In genomic region chr19:6739884-6740588, GRCh38 we compare ENCODE assay signal across 6 cellular contexts. TPM values are rescaled to one million over a fixed set of nuclear protein-coding genes. Genes with fewer than 3 reads are reported as not detected.
DNase-seq lines count a peak whose midpoint lies in the region; ATAC-seq and TF ChIP-seq lines count a peak whose summit lies in the region.

No MANE protein-coding gene starts in this region.

- no peaks in the 10 kb centered on the region for H3K27me3 Mint-ChIP-seq in CD4-positive, alpha-beta T cell

- H3K9me2 ChIP-seq in PC-9 (ENCODE audit: insufficient read depth), result no peaks in the 10 kb centered on the region

- CTCF ChIA-PET in CD4-positive, alpha-beta T cell (lab: Charles Lee), result interaction anchor here (1.3 to 3.6 kb wide), 3 partner anchors 29 to 123 kb away, joined by 3 to 45 read pairs (median 4); no protein-coding TSS in a partner anchor
- CTCF ChIA-PET in PC-9 (lab: Charles Lee), result no interaction called here

- peaks cover 52% of the 10 kb centered on the region for H3K4me1 ChIP-seq in PC-9 (replicated peaks; ENCODE audit: insufficient read depth)
- H3K4me1 ChIP-seq in fibroblast of lung (ENCODE audit: control insufficient read depth, extremely low read depth, insufficient read depth, low read length), result peaks cover 30% of the 10 kb centered on the region

- H3K27ac ChIP-seq in CD4-positive, alpha-beta T cell (ENCODE audit: low read depth, low read length), result no peak overlapping the region
- H3K27ac ChIP-seq in PC-9 (peak overlapping the region; percentile 61), fibroblast of lung (ENCODE audit: insufficient read depth, low read length) (peak overlapping the region; percentile 64)

- intact Hi-C loops in CD4-positive, alpha-beta T cell (cut with DNase I, micrococcal nuclease), result loop anchor here (1.0 to 5.0 kb wide), 7 partner anchors 13 to 792 kb away; partner anchors contain the start of genes ALKBH7 (in 1 of the 2), CRB3 (in 1 of the 2) and SH2D3A (in 1 of the 2)
- intact Hi-C loops in PC-9 (cut with micrococcal nuclease; ENCODE audit: unreplicated experiment), result loop anchor here (1.0 to 5.0 kb wide), 3 partner anchors 61 to 613 kb away; partner anchors contain the start of gene CRB3

- peak overlapping the region; percentile 56 for H3K4me3 Mint-ChIP-seq in CD4-positive, alpha-beta T cell

- ATAC-seq in CD4-positive, alpha-beta T cell (ENCODE audit: poor library complexity), result no peak

- H3K9me3 ChIP-seq in CD4-positive, alpha-beta T cell (ENCODE audit: control insufficient read depth, low read length), result no peaks in the 10 kb centered on the region
- no peaks in the 10 kb centered on the region for H3K9me3 ChIP-seq in PC-9 (ENCODE audit: insufficient read depth, low read depth)
- no peaks in the 10 kb centered on the region for H3K9me3 ChIP-seq in fibroblast of lung (ENCODE audit: control insufficient read depth, insufficient read depth, low read depth, low read length)

- H3K36me3 Mint-ChIP-seq in CD4-positive, alpha-beta T cell (ENCODE audit: low read depth), result peaks cover 29% of the 10 kb centered on the region

- no peak for DNase-seq in CD4-positive, alpha-beta T cell
- DNase-seq in PC-9, result peak in 1 of 2 experiments; percentile 42
- peak in 1 of 2 donors; percentile 6 for DNase-seq in fibroblast of lung (ENCODE audit: low read depth in 2 of 2)
- peak; percentile 42 for DNase-seq in stimulated activated CD8-positive, alpha-beta memory T cell treated with anti-CD3 and anti-CD28 coated beads, Interleukin-4, amount 100 ng/mL, for 48 hours
- DNase-seq in NK-92 treated with Interleukin-12 subunit alpha and Interleukin-12 subunit beta, amount 100 ng/mL, for 24 hours (lab: John Stamatoyannopoulos, UW), result no peak
- no peak for DNase-seq in foreskin melanocyte

- peak overlapping the region; percentile 14 for H3K27ac Mint-ChIP-seq in CD4-positive, alpha-beta T cell

- H3K27me3 ChIP-seq in CD4-positive, alpha-beta T cell (ENCODE audit: control insufficient read depth, insufficient read depth, low read length), result no peaks in the 10 kb centered on the region
- H3K27me3 ChIP-seq in PC-9 (ENCODE audit: insufficient read depth, low read depth) (no peaks in the 10 kb centered on the region), fibroblast of lung (ENCODE audit: control insufficient read depth, insufficient read depth, low read length) (no peaks in the 10 kb centered on the region)

- peaks cover 44% of the 10 kb centered on the region for H3K4me1 Mint-ChIP-seq in CD4-positive, alpha-beta T cell (ENCODE audit: low read depth)

- no peaks in the 10 kb centered on the region for H3K9me3 Mint-ChIP-seq in CD4-positive, alpha-beta T cell

- H3K4me2 ChIP-seq in PC-9 (peak overlapping the region; percentile 81), fibroblast of lung (ENCODE audit: extremely low read depth, insufficient read depth, low read length) (peak overlapping the region; percentile 49)

- H2AFZ ChIP-seq in PC-9 (no peak overlapping the region), fibroblast of lung (ENCODE audit: low read length) (peak overlapping the region; percentile 25)

- peaks cover 61% of the 10 kb centered on the region for H3F3A ChIP-seq in PC-9 (ENCODE audit: insufficient read depth, low read depth)

- TF ChIP-seq CTCF in CD4-positive, alpha-beta T cell (IDR thresholded peaks at IDR 0.05), result no peak
- no peak for TF ChIP-seq CTCF in PC-9 (conservative IDR thresholded peaks at IDR 0.05)
- no peak for TF ChIP-seq CTCF in fibroblast of lung (conservative IDR thresholded peaks at IDR 0.05 in 1 of 2, IDR thresholded peaks at IDR 0.05 in 1 of 2; ENCODE audit: low read depth in 1 of 2, low read length in 2 of 2)

- H3K9ac ChIP-seq in fibroblast of lung (ENCODE audit: insufficient read depth, low read length), result peak overlapping the region; percentile 61

- H4K20me1 ChIP-seq in PC-9 (ENCODE audit: insufficient read depth) (0 out of 2 replicates have a peak, but pooled peaks cover 5% of the 10 kb centered on the region), fibroblast of lung (ENCODE audit: control insufficient read depth, extremely low read depth, insufficient read depth, low read length) (no peaks in the 10 kb centered on the region)

- TSS peak; percentile 38 for BruUV-seq in PC-9 (replicated peaks; lab: Mats Ljungman, UMichigan)

- no peaks in the 10 kb centered on the region for H3K36me3 ChIP-seq in PC-9 (ENCODE audit: low read depth)
- H3K36me3 ChIP-seq in fibroblast of lung (ENCODE audit: control insufficient read depth, insufficient read depth, low read length), result peaks cover 6% of the 10 kb centered on the region

- H3K79me2 ChIP-seq in PC-9 (ENCODE audit: low read depth), result peaks cover 50% of the 10 kb centered on the region
- peaks cover 7% of the 10 kb centered on the region for H3K79me2 ChIP-seq in fibroblast of lung (ENCODE audit: control insufficient read depth, insufficient read depth, low read length)

- H3K4me3 ChIP-seq in PC-9 (peak overlapping the region; percentile 91), fibroblast of lung (replicated peaks in 1 of 4; ENCODE audit: control extremely low read depth in 1 of 4, insufficient read depth in 1 of 4, low read depth in 3 of 4, low read length in 4 of 4) (peak overlapping the region; percentile 68 to 93 (median 76))

- POLR2A ChIA-PET in CD4-positive, alpha-beta T cell (lab: Charles Lee), result interaction anchor here (0.5 to 4.4 kb wide), 6 partner anchors 14 to 124 kb away, joined by 3 to 32 read pairs (median 4); partner anchors contain the start of genes SH2D3A and VAV1
- POLR2A ChIA-PET in PC-9 (lab: Charles Lee; ENCODE audit: unreplicated experiment), result interaction anchor here (0.6 kb wide), 1 partner anchor 223 kb away, joined by 4 read pairs; no protein-coding TSS in a partner anchor

RNA-seq across cellular contexts. Expression of gene TRIP10, which starts 0.6 kb away (rescaled TPM):
- total RNA-seq in CD4-positive, alpha-beta T cell, result 1 to 10 TPM; 1.6 to 1.9 TPM
- total RNA-seq in PC-9 (2021), result 84.3 and 104 TPM in 2 replicates
- 35.3 and 37.5 TPM in 2 replicates for total RNA-seq in fibroblast of lung
- polyA plus RNA-seq in fibroblast of lung, result 32.3 and 33.5 TPM in 2 replicates
- polyA plus RNA-seq in fibroblast of lung (2012), result 46.4 and 47.2 TPM in 2 replicates
- polyA minus RNA-seq in fibroblast of lung (ENCODE audit: low replicate concordance), result 12.4 and 13.6 TPM in 2 replicates

RNA-seq across cellular contexts. Expression of gene GPR108, which starts 2.7 kb away (rescaled TPM):
- total RNA-seq in CD4-positive, alpha-beta T cell, result 10 to 100 TPM; 34.5 to 36.6 TPM
- total RNA-seq in PC-9 (2021) (58.3 and 66.8 TPM in 2 replicates), fibroblast of lung (33.9 and 57.0 TPM in 2 replicates)
- 28.4 and 37.2 TPM in 2 replicates for polyA plus RNA-seq in fibroblast of lung
- 31.1 and 38.2 TPM in 2 replicates for polyA plus RNA-seq in fibroblast of lung (2012)
- 40.9 and 233 TPM in 2 replicates for polyA minus RNA-seq in fibroblast of lung (ENCODE audit: low replicate concordance)

RNA-seq across cellular contexts. Expression of gene C3, which starts 19.6 kb away (rescaled TPM):
- under 1 TPM in 1 of 2 experiments, not detected in 1; 0.55 TPM for total RNA-seq in CD4-positive, alpha-beta T cell
- total RNA-seq in PC-9 (2021), result 130 and 132 TPM in 2 replicates
- total RNA-seq in fibroblast of lung, result 1.2 and 27.0 TPM in 2 replicates
- 1.2 and 2.5 TPM in 2 replicates for polyA plus RNA-seq in fibroblast of lung
- polyA plus RNA-seq in fibroblast of lung (2012), result 2.6 and 2.8 TPM in 2 replicates
- polyA minus RNA-seq in fibroblast of lung (ENCODE audit: low replicate concordance), result 15.2 and 19.5 TPM in 2 replicates

RNA-seq across cellular contexts. Expression of gene SH2D3A, which starts 27.2 kb away (rescaled TPM):
- total RNA-seq in CD4-positive, alpha-beta T cell, result 10 to 100 TPM; 39.2 to 41.3 TPM
- total RNA-seq in PC-9 (2021) (43.3 and 43.4 TPM in 2 replicates), fibroblast of lung (not detected in 2 replicates)
- not detected in 2 replicates for polyA plus RNA-seq in fibroblast of lung
- polyA plus RNA-seq in fibroblast of lung (2012), result 0.21 and 0.29 TPM in 2 replicates
- polyA minus RNA-seq in fibroblast of lung (ENCODE audit: low replicate concordance), result not detected in 2 replicates

RNA-seq across cellular contexts. Expression of gene VAV1, which starts 32.5 kb away (rescaled TPM):
- 10 to 100 TPM; 70.0 to 70.1 TPM for total RNA-seq in CD4-positive, alpha-beta T cell
- total RNA-seq in PC-9 (2021), result 7.5 and 8.2 TPM in 2 replicates
- not detected in 2 replicates for total RNA-seq in fibroblast of lung
- polyA plus RNA-seq in fibroblast of lung, result 0.02 TPM in 1 of 2 replicates, not detected in the other
- not detected in 2 replicates for polyA plus RNA-seq in fibroblast of lung (2012)
- not detected in 2 replicates for polyA minus RNA-seq in fibroblast of lung (ENCODE audit: low replicate concordance)

Comparison
In these comparisons a context has a peak if more than half of its experiments do, and no peak if none do; other contexts are left out.
1. RNA of gene TRIP10, which starts 0.6 kb away (total RNA-seq): 84.3 to 104 TPM in PC-9 and 35.3 to 37.5 TPM in fibroblast of lung; 1.6 to 1.9 TPM in CD4-positive, alpha-beta T cell; every median in the first group is over 10 times any median in the second.